10 cellular contexts compared by ENCODE assay signal in the genomic region with DNA sequence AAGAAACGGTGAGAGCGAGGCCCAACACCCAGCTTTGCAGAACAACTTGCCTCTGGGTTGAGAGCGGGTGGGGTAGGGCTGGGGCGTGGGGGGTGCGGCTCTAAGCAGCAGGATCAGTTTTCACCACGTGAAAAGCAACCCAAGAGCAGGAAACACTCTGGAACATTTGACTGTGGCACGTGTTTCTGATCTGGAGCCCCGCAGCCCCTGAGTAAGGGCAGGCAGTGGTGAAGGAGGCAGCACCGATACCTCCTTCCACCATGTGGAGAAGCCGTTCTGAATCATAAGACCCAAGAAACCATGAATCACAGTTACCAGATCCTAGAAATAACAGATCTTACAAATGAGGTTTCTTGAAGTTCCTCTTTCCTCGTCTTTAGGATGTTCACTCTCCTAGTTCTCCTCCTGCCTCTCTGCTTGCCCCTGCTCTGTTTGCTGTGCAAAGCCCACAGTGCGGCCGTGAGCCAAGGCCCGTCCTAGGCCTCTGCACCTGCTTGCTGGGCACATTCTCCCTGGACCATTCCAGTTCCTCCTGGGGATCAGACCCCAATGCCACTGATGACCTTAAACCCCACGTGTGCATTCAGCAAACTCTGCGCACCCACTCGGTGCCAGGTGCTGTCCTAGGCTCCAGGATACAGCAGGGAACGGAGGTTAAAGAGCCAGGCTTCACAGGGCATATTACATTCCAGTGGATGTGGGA. TPM values are rescaled to one million over a fixed set of nuclear protein-coding genes. Genes with fewer than 3 reads are reported as not detected.
DNase-seq lines count a peak whose midpoint lies in the region; TF ChIP-seq lines count a peak whose summit lies in the region.
"Had no signal": no experiment of that assay in that cellular context is flagged by ENCODE, and none has a peak within 500 bp of the region (broad histone marks: within the 10 kb centered on the region; RNA-seq: fewer than 3 reads in every experiment).

No MANE protein-coding gene starts in this region.

- H2AFZ ChIP-seq in neural progenitor cell (replicated peaks): no peak overlapping the region

- peaks cover 17% of the 10 kb centered on the region for H3K4me1 ChIP-seq in neural progenitor cell

- peaks cover 23% of the 10 kb centered on the region for H3K4me1 Mint-ChIP-seq in neural progenitor cell

- DNase-seq in AG04450 (ENCODE audit: low read depth, low spot score): no peak
- DNase-seq in LHCN-M2 (ENCODE audit: low read depth): peak; percentile 22
- peak; percentile 89 for DNase-seq in amniotic epithelial cell (ENCODE audit: low read depth)
- no peak for DNase-seq in neural progenitor cell (ENCODE audit: low spot score)
- no peak for DNase-seq in T1000 (lab: John Stamatoyannopoulos, UW)
- DNase-seq in NCI-H2171 (lab: John Stamatoyannopoulos, UW): no peak
- DNase-seq in GM13977 (ENCODE audit: low spot score): no peak
- no peak for DNase-seq in SW 1271 (lab: John Stamatoyannopoulos, UW)

- no peaks in the 10 kb centered on the region for H3K36me3 ChIP-seq in neural progenitor cell
- H3K36me3 ChIP-seq: esophagus muscularis mucosa had no signal

- no peak overlapping the region for H3K9ac ChIP-seq in neural progenitor cell

- no peaks in the 10 kb centered on the region for H3K79me2 ChIP-seq in neural progenitor cell (ENCODE audit: low read depth)

- peaks cover 4% of the 10 kb centered on the region for H4K20me1 ChIP-seq in neural progenitor cell (ENCODE audit: low read depth)

- H3K9me3 Mint-ChIP-seq in neural progenitor cell: peaks cover 5% of the 10 kb centered on the region
- H3K9me3 Mint-ChIP-seq: natural killer cell treated with Interleukin-12 subunit alpha and Interleukin-12 subunit beta and Interleukin-15 and Interleukin-18, amount 100 ng/mL, for 72 hours had no signal

- peaks cover 5% of the 10 kb centered on the region for H3F3A ChIP-seq in neural progenitor cell (ENCODE audit: low read depth)

- in situ Hi-C loops in GM13977 (cut with MboI; ENCODE audit: low pct_unique_long_range_greater_than_20kb, low sequenced_read_pairs, unreplicated experiment): no loop called here

- POLR2A ChIA-PET in AG04450 (lab: Yijun Ruan, JAX): no interaction called here

- H3K27ac Mint-ChIP-seq in neural progenitor cell: peak overlapping the region; percentile 0

- no peak for TF ChIP-seq CTCF in AG04450 (IDR thresholded peaks at IDR 0.05; ENCODE audit: low read depth, low read length)
- no peak for TF ChIP-seq CTCF in neural progenitor cell (IDR thresholded peaks at IDR 0.05)
- TF ChIP-seq CTCF in GM13977 (IDR thresholded peaks at IDR 0.05; ENCODE audit: extremely low read depth, insufficient read depth, missing control alignments): no peak

- H3K27ac ChIP-seq in AG04450 (ENCODE audit: low read depth, low read length): peak overlapping the region; percentile 39
- H3K27ac ChIP-seq in neural progenitor cell: no peak overlapping the region
- H3K27ac ChIP-seq: esophagus muscularis mucosa had no signal

- H3K27me3 ChIP-seq in AG04450 (ENCODE audit: control insufficient read depth, insufficient read depth, low read length): no peaks in the 10 kb centered on the region
- peaks cover 42% of the 10 kb centered on the region for H3K27me3 ChIP-seq in neural progenitor cell

- CTCF ChIA-PET in AG04450 (lab: Charles Lee): interaction anchor here (0.6 kb wide), 1 partner anchor 254 kb away, joined by 4 read pairs; no protein-coding TSS in a partner anchor

- H3K9me3 ChIP-seq in AG04450 (ENCODE audit: control insufficient read depth, insufficient read depth, low read length) (peaks cover 23% of the 10 kb centered on the region), neural progenitor cell (ENCODE audit: low read depth) (no peaks in the 10 kb centered on the region)

- no peak overlapping the region for H3K4me2 ChIP-seq in neural progenitor cell

- H3K27me3 Mint-ChIP-seq in neural progenitor cell (ENCODE audit: insufficient read depth, low read depth): peaks cover 16% of the 10 kb centered on the region

- no peaks in the 10 kb centered on the region for H3K36me3 Mint-ChIP-seq in neural progenitor cell
- H3K36me3 Mint-ChIP-seq: natural killer cell treated with Interleukin-12 subunit alpha and Interleukin-12 subunit beta and Interleukin-15 and Interleukin-18, amount 100 ng/mL, for 72 hours had no signal

- H3K4me3 ChIP-seq in AG04450 (ENCODE audit: low read depth, low read length): no peak overlapping the region
- no peak overlapping the region for H3K4me3 ChIP-seq in neural progenitor cell
- H3K4me3 ChIP-seq: esophagus muscularis mucosa had no signal

- H3K4me3 Mint-ChIP-seq in neural progenitor cell: no peak overlapping the region
- H3K4me3 Mint-ChIP-seq: natural killer cell treated with Interleukin-12 subunit alpha and Interleukin-12 subunit beta and Interleukin-15 and Interleukin-18, amount 100 ng/mL, for 72 hours had no signal

RNA-seq across cellular contexts. Expression of gene SLC1A7, which starts 31.9 kb away (rescaled TPM):
- 0.05 and 0.11 TPM in 2 replicates for polyA plus RNA-seq in AG04450 (2011; rRNA removed)
- polyA minus RNA-seq in AG04450 (2011; rRNA and poly(A)+ RNA removed): not detected in 2 replicates
- total RNA-seq in LHCN-M2 (2014; rRNA removed) (not detected in 2 replicates), neural progenitor cell (ENCODE audit: low replicate concordance) (not detected in 2 replicates)
- polyA plus RNA-seq in LHCN-M2 (2012): not detected

RNA-seq across cellular contexts. Expression of gene PODN, which starts 48.5 kb away (rescaled TPM):
- 11.8 and 17.6 TPM in 2 replicates for polyA plus RNA-seq in AG04450 (2011; rRNA removed)
- polyA minus RNA-seq in AG04450 (2011; rRNA and poly(A)+ RNA removed): 6.9 TPM in 2 replicates
- total RNA-seq in LHCN-M2 (2014; rRNA removed) (not detected in 2 replicates), neural progenitor cell (ENCODE audit: low replicate concordance) (0.09 TPM in 1 of 2 replicates, not detected in the other)
- polyA plus RNA-seq in LHCN-M2 (2012): 0.35 TPM
- total RNA-seq: natural killer cell treated with Interleukin-12 subunit alpha and Interleukin-12 subunit beta and Interleukin-15 and Interleukin-18, amount 100 ng/mL, for 72 hours had no signal

Comparison
In these comparisons a context has a peak if more than half of its experiments do, and no peak if none do; other contexts are left out.
1. DNase-seq: peak in LHCN-M2 (single experiment) and amniotic epithelial cell (single experiment); none in AG04450 (single experiment), neural progenitor cell (single experiment), T1000 (single experiment), NCI-H2171 (single experiment), GM13977 (single experiment) and SW 1271 (0 of 2).